23 cellular contexts compared by ENCODE assay signal in the genomic region with DNA sequence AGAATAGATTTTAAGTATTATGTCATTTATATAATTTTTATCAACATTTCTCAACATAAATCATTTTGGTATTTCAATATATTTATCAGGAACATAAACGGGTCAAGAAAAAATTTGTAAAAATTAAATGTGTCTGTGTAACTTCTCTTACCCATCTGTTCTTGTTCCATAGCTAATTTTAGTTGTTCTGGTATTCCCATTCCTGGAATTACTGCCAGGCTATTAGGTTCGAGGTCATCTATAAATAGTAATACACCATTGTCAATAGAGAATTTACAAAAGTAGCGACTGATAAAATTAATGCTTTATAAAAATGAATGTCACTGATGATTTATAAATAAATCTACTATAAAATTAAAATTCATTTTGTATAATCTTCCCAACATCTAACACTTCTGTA. TPM values are rescaled to one million over a fixed set of nuclear protein-coding genes. Genes with fewer than 3 reads are reported as not detected.
DNase-seq lines count a peak whose midpoint lies in the region; ATAC-seq, FAIRE-seq and TF ChIP-seq lines count a peak whose summit lies in the region.
"Had no signal": no experiment of that assay in that cellular context is flagged by ENCODE, and none has a peak within 500 bp of the region (broad histone marks: within the 10 kb centered on the region; RNA-seq: fewer than 3 reads in every experiment).

No MANE protein-coding gene starts in this region.

- no peaks in the 10 kb centered on the region for H3K9me3 ChIP-seq in PC-9 (ENCODE audit: insufficient read depth, low read depth)
- no peaks in the 10 kb centered on the region for H3K9me3 ChIP-seq in psoas muscle
- H3K9me3 ChIP-seq: Caco-2 had no signal

- H3K36me3 Mint-ChIP-seq in activated T-cell treated with anti-CD3 and anti-CD28 coated beads, Interleukin-2, amount 50 U/mL, for 24 hours (ENCODE audit: low read depth): peaks cover 89% of the 10 kb centered on the region

- peaks cover 12% of the 10 kb centered on the region for H3F3A ChIP-seq in PC-9 (ENCODE audit: insufficient read depth, low read depth)

- FAIRE-seq in A204.1 (lab: Jason Lieb, UNC): peak; percentile 6
- FAIRE-seq: G401.6, H54 had no signal

- 27 to 33% (median 30%) methylated on average over 3 of the region's 3 CpGs for WGBS in psoas muscle, 3 donors

- H3K9me2 ChIP-seq in PC-9 (ENCODE audit: insufficient read depth): no peaks in the 10 kb centered on the region

- H2AFZ ChIP-seq in PC-9: no peak overlapping the region

- H3K27ac Mint-ChIP-seq in activated T-cell treated with anti-CD3 and anti-CD28 coated beads, Interleukin-2, amount 50 U/mL, for 24 hours: no peak overlapping the region
- H3K27ac Mint-ChIP-seq: B cell; CD8-positive, alpha-beta T cell; IgD-negative memory B cell had no signal

- no peak overlapping the region for H3K4me2 ChIP-seq in PC-9

- peak; percentile 72 for ATAC-seq in left ventricle myocardium superior
- ATAC-seq in psoas muscle: peak; percentile 54 to 89 (median 74)
- ATAC-seq: CD8-positive, alpha-beta T cell had no signal

- no peaks in the 10 kb centered on the region for H3K79me2 ChIP-seq in PC-9 (ENCODE audit: low read depth)

- peaks cover 5% of the 10 kb centered on the region; the same call in 1 of the 2 replicates for H4K20me1 ChIP-seq in PC-9 (ENCODE audit: insufficient read depth)

- DNase-seq in PC-9 (no peak), left ventricle myocardium superior (no peak), psoas muscle (no peak), NCI-H146 treated with DMSO at 0.1 percent for 48 hours (lab: John Stamatoyannopoulos, UW; ENCODE audit: unreplicated experiment) (no peak), AG08396 (ENCODE audit: low spot score) (no peak)
- DNase-seq in activated T-cell treated with anti-CD3 and anti-CD28 coated beads, Interleukin-2, amount 50 U/mL, for 24 hours: no peak
- DNase-seq: Caco-2; CD8-positive, alpha-beta T cell; NCI-H1092; NCI-H1436; NCI-H187 treated with DMSO at 0.1 percent for 48 hours; NCI-H2171 treated with DMSO at 0.1 percent for 48 hours; NCI-H345; NCI-H510A treated with DMSO at 0.1 percent for 48 hours; NCI-H748 treated with DMSO at 0.1 percent for 48 hours; SHP77 treated with DMSO at 0.1 percent for 48 hours had no signal

- H3K4me3 ChIP-seq in PC-9: no peak overlapping the region
- peak overlapping the region; percentile 1 for H3K4me3 ChIP-seq in psoas muscle

- TF ChIP-seq CTCF in PC-9 (conservative IDR thresholded peaks at IDR 0.05) (no peak), psoas muscle (IDR thresholded peaks at IDR 0.05) (no peak)

- no TSS peak for BruUV-seq in PC-9 (replicated peaks; lab: Mats Ljungman, UMichigan)

- H3K36me3 ChIP-seq in PC-9 (ENCODE audit: low read depth): peaks cover 46% of the 10 kb centered on the region
- peaks cover 8 to 55% of the 10 kb centered on the region in 2 donors for H3K36me3 ChIP-seq in psoas muscle (ENCODE audit: insufficient read depth in 1 of 2, low read depth in 1 of 2)

- H3K9me3 Mint-ChIP-seq in activated T-cell treated with anti-CD3 and anti-CD28 coated beads, Interleukin-2, amount 50 U/mL, for 24 hours: no peaks in the 10 kb centered on the region
- H3K9me3 Mint-ChIP-seq: CD8-positive, alpha-beta T cell; IgD-negative memory B cell had no signal

- H3K27me3 ChIP-seq in PC-9 (ENCODE audit: insufficient read depth, low read depth): no peaks in the 10 kb centered on the region
- H3K27me3 ChIP-seq in psoas muscle (ENCODE audit: insufficient read depth in 3 of 3, low read length in 2 of 3): no peaks in the 10 kb centered on the region

- intact Hi-C loops in PC-9 (cut with micrococcal nuclease; ENCODE audit: unreplicated experiment): no loop called here
- intact Hi-C loops in left ventricle myocardium superior (cut with micrococcal nuclease): no loop called here
- intact Hi-C loops in psoas muscle (cut with DNase I): no loop called here

- H3K4me1 ChIP-seq in PC-9 (replicated peaks; ENCODE audit: insufficient read depth) (peaks cover 12% of the 10 kb centered on the region), psoas muscle (peaks cover 33% of the 10 kb centered on the region)
- H3K4me1 ChIP-seq: Caco-2 had no signal

- H3K27ac ChIP-seq in PC-9 (0 out of 2 replicates have a peak overlapping the region, but pooled peaks have one; percentile 56), psoas muscle (peak overlapping the region; percentile 61)
- H3K27ac ChIP-seq: C4-2B, HL-60 had no signal

- H3K4me3 Mint-ChIP-seq in activated T-cell treated with anti-CD3 and anti-CD28 coated beads, Interleukin-2, amount 50 U/mL, for 24 hours: no peak overlapping the region
- H3K4me3 Mint-ChIP-seq: B cell; CD8-positive, alpha-beta T cell; IgD-negative memory B cell had no signal

- POLR2A ChIA-PET in PC-9 (lab: Charles Lee; ENCODE audit: unreplicated experiment): interaction anchor here (0.9 kb wide), 1 partner anchor 23 kb away, joined by 3 read pairs; no protein-coding TSS in a partner anchor

- H3K4me1 Mint-ChIP-seq in activated T-cell treated with anti-CD3 and anti-CD28 coated beads, Interleukin-2, amount 50 U/mL, for 24 hours (ENCODE audit: low read depth): peaks cover 11% of the 10 kb centered on the region
- H3K4me1 Mint-ChIP-seq: B cell, IgD-negative memory B cell had no signal

- H3K27me3 Mint-ChIP-seq in activated T-cell treated with anti-CD3 and anti-CD28 coated beads, Interleukin-2, amount 50 U/mL, for 24 hours: no peaks in the 10 kb centered on the region
- H3K27me3 Mint-ChIP-seq: B cell, IgD-negative memory B cell had no signal

- CTCF ChIA-PET in PC-9 (lab: Charles Lee): no interaction called here

RNA-seq across cellular contexts. Expression of a gene that starts 21.5 kb away (rescaled TPM):
- 7.3 and 8.4 TPM in 2 replicates for total RNA-seq in PC-9 (2021)
- total RNA-seq in left ventricle myocardium superior: 3.1 TPM
- total RNA-seq in psoas muscle: 1 to 10 TPM; 1.6 to 3.7 (median 2.1) TPM
- polyA plus RNA-seq in psoas muscle: 1 to 10 TPM; 1.5 to 4.1 (median 2.5) TPM
- polyA plus RNA-seq: IgD-negative memory B cell had no signal

RNA-seq across cellular contexts. Expression of a gene that starts 47.5 kb away (rescaled TPM):
- total RNA-seq in PC-9 (2021) (1.4 and 2.5 TPM in 2 replicates), left ventricle myocardium superior (274 TPM), psoas muscle (10 to 100 TPM in 3 of 4 donors, 1 to 10 TPM in 1; 9.3 to 31.8 (median 20.5) TPM)
- polyA plus RNA-seq in psoas muscle: 10 to 100 TPM; 12.1 to 16.4 (median 12.9) TPM
